Comparison of ENCODE assay signal across 33 cellular contexts in the genomic region with DNA sequence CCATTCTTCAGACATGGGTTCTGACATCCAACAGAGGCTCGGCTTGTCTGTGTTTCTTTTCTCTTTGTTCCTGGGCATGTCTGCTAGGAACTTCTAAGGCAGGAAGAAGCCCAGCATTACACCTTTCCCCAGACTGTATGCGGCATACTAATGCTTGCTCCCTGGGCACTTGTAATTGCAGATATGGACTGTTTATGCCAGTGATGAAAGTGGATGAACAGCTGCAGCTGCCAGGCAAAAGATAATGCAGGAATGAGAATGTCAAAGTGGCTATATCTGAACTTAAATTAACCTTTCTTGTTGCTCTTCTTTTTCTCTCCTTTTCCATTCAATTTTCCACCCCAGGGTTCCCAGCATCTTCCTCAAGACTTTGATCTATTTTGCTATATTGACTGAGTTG.
"Had no signal": no experiment of that assay in that cellular context is flagged by ENCODE, and none has a peak within 500 bp of the region (broad histone marks: within the 10 kb centered on the region; RNA-seq: fewer than 3 reads in every experiment).

No MANE protein-coding gene starts in this region.

- ATAC-seq: activated CD4-positive, alpha-beta T cell treated with anti-CD3 and anti-CD28 coated beads for 36 hours; activated CD4-positive, CD25-positive, alpha-beta regulatory T cell treated with anti-CD3 and anti-CD28 coated beads, Interleukin-2, amount 50 U/mL, for 24 hours; activated CD8-positive, alpha-beta T cell treated with anti-CD3 and anti-CD28 coated beads, Interleukin-2, amount 10 ng/mL, durations not matched to agents 7 days and 5 days; PC-3; SK-N-SH treated with all-trans-retinoic acid at 6 μM for 48 hours; WTC11 had no signal

- H3K36me3 Mint-ChIP-seq: activated naive CD4-positive, alpha-beta T cell treated with anti-CD3 and anti-CD28 coated beads, Interleukin-2, amount 50 U/mL, for 24 hours; activated naive CD8-positive, alpha-beta T cell treated with anti-CD3 and anti-CD28 coated beads, Interleukin-2, amount 10 ng/mL, durations not matched to agents 7 days and 5 days; WTC11 had no signal

- H3K27ac Mint-ChIP-seq: activated CD4-positive, alpha-beta T cell treated with anti-CD3 and anti-CD28 coated beads for 36 hours; activated CD4-positive, alpha-beta T cell treated with anti-CD3 and anti-CD28 coated beads, Interleukin-2, amount 10 ng/mL, durations not matched to agents 7 days and 5 days; activated CD8-positive, alpha-beta T cell treated with anti-CD3 and anti-CD28 coated beads, Interleukin-2, amount 10 ng/mL, durations not matched to agents 7 days and 5 days; activated naive CD4-positive, alpha-beta T cell treated with anti-CD3 and anti-CD28 coated beads, Interleukin-2, amount 50 U/mL, for 24 hours; activated naive CD8-positive, alpha-beta T cell treated with anti-CD3 and anti-CD28 coated beads, Interleukin-2, amount 10 ng/mL, durations not matched to agents 7 days and 5 days; activated T-cell treated with anti-CD3 and anti-CD28 coated beads, Interleukin-2, amount 50 U/mL, for 24 hours; activated T-helper 2 cell treated with anti-CD3 and anti-CD28 coated beads, Interferon-gamma antibody, Interleukin-2, Interleukin-4, amounts not matched to agents 10 μg/mL and 5 μg/mL and 100 μg/mL, durations not matched to agents 14 hours and 24 hours and 36 hours; WTC11 had no signal

- H3K9me3 ChIP-seq: ascending aorta, Peyer's patch had no signal

- DNase-seq: activated CD4-positive, alpha-beta T cell treated with anti-CD3 and anti-CD28 coated beads for 36 hours; activated CD4-positive, alpha-beta T cell treated with anti-CD3 and anti-CD28 coated beads, Interleukin-2, amount 10 ng/mL, durations not matched to agents 7 days and 5 days; activated CD4-positive, alpha-beta T cell treated with anti-CD3 and anti-CD28 coated beads, Interleukin-2, amount 50 U/mL, for 48 hours; activated CD8-positive, alpha-beta T cell treated with anti-CD3 and anti-CD28 coated beads, Interleukin-2, amount 10 ng/mL, durations not matched to agents 7 days and 5 days; activated gamma-delta T cell; activated naive CD4-positive, alpha-beta T cell treated with Interleukin-2 at 50 U/mL for 16 hours; activated naive CD8-positive, alpha-beta T cell treated with anti-CD3 and anti-CD28 coated beads, Interleukin-2, amount 10 ng/mL, durations not matched to agents 7 days and 5 days; activated T-cell treated with anti-CD3 and anti-CD28 coated beads, Interleukin-2, amount 50 U/mL, for 24 hours; amygdala; Kasumi-1; KG1; MM.1S; MV-4-11; NCI-H1092; NCI-H1417; NCI-H146; NCI-H187 treated with DMSO at 0.1 percent for 48 hours; NCI-H2081; NCI-H446; NCI-H510A treated with DMSO at 0.1 percent for 48 hours; NK-92 treated with Interleukin-12 subunit alpha and Interleukin-12 subunit beta, amount 100 ng/mL, for 24 hours; PC-3; Peyer's patch; RPMI8226; SHP77 treated with DMSO at 0.1 percent for 48 hours; T1000 had no signal

- H3K27me3 ChIP-seq: ascending aorta, breast epithelium, Peyer's patch had no signal

- H3K4me1 ChIP-seq: breast epithelium, Peyer's patch had no signal

- H3K27me3 Mint-ChIP-seq: activated CD4-positive, alpha-beta T cell treated with anti-CD3 and anti-CD28 coated beads for 36 hours; activated CD4-positive, alpha-beta T cell treated with anti-CD3 and anti-CD28 coated beads, Interleukin-2, amount 10 ng/mL, durations not matched to agents 7 days and 5 days; activated naive CD4-positive, alpha-beta T cell treated with anti-CD3 and anti-CD28 coated beads, Interleukin-2, amount 50 U/mL, for 24 hours; activated T-cell treated with anti-CD3 and anti-CD28 coated beads, Interleukin-2, amount 50 U/mL, for 24 hours had no signal

- H3K4me3 Mint-ChIP-seq: activated CD4-positive, alpha-beta T cell treated with anti-CD3 and anti-CD28 coated beads for 36 hours; activated CD4-positive, alpha-beta T cell treated with anti-CD3 and anti-CD28 coated beads, Interleukin-2, amount 10 ng/mL, durations not matched to agents 7 days and 5 days; activated CD8-positive, alpha-beta T cell treated with anti-CD3 and anti-CD28 coated beads, Interleukin-2, amount 10 ng/mL, durations not matched to agents 7 days and 5 days; activated naive CD4-positive, alpha-beta T cell treated with anti-CD3 and anti-CD28 coated beads, Interleukin-2, amount 50 U/mL, for 24 hours; activated naive CD8-positive, alpha-beta T cell treated with anti-CD3 and anti-CD28 coated beads, Interleukin-2, amount 10 ng/mL, durations not matched to agents 7 days and 5 days; activated T-cell treated with anti-CD3 and anti-CD28 coated beads, Interleukin-2, amount 50 U/mL, for 24 hours; WTC11 had no signal

- H3K4me3 ChIP-seq: ascending aorta, breast epithelium, Peyer's patch had no signal

- H3K4me1 Mint-ChIP-seq: activated naive CD8-positive, alpha-beta T cell treated with anti-CD3 and anti-CD28 coated beads, Interleukin-2, amount 10 ng/mL, durations not matched to agents 7 days and 5 days had no signal

- H3K9me3 Mint-ChIP-seq: activated CD4-positive, alpha-beta T cell treated with anti-CD3 and anti-CD28 coated beads, Interleukin-2, amount 10 ng/mL, durations not matched to agents 7 days and 5 days; activated naive CD4-positive, alpha-beta T cell treated with anti-CD3 and anti-CD28 coated beads, Interleukin-2, amount 50 U/mL, for 24 hours; activated naive CD8-positive, alpha-beta T cell treated with anti-CD3 and anti-CD28 coated beads, Interleukin-2, amount 10 ng/mL, durations not matched to agents 7 days and 5 days; activated T-cell treated with anti-CD3 and anti-CD28 coated beads, Interleukin-2, amount 50 U/mL, for 24 hours; activated T-helper 2 cell treated with anti-CD3 and anti-CD28 coated beads, Interferon-gamma antibody, Interleukin-2, Interleukin-4, amounts not matched to agents 10 μg/mL and 5 μg/mL and 100 μg/mL, durations not matched to agents 14 hours and 24 hours and 36 hours had no signal

- H3K36me3 ChIP-seq: ascending aorta, breast epithelium, Peyer's patch had no signal

- H3K27ac ChIP-seq: ascending aorta, breast epithelium, Peyer's patch had no signal
